ENCODE assay signal across 7 cellular contexts in genomic region chr14:105705862-105706781, GRCh38.
DNase-seq lines count a peak whose midpoint lies in the region; ATAC-seq, FAIRE-seq and TF ChIP-seq lines count a peak whose summit lies in the region.
"Not testable (repeated sequence)": the region's sequence is repeated elsewhere in the genome, so short reads cannot be mapped to it uniquely, and the experiment has no call there.

No MANE protein-coding gene starts in this region.

- RAD21 ChIA-PET in GM12878 (lab: Charles Lee; ENCODE audit: unreplicated experiment), result not testable (repeated sequence)

- peak overlapping the region; percentile 65 for H3K27ac ChIP-seq in GM12878 (ENCODE audit: control insufficient read depth, insufficient read depth)

- not testable (repeated sequence) for H3K36me3 ChIP-seq in GM12878 (ENCODE audit: control insufficient read depth in 2 of 2, insufficient read depth in 2 of 2, low read length in 1 of 2)

- SMC1A ChIA-PET in GM12878 (lab: Charles Lee; ENCODE audit: uncharacterized antibody, unreplicated experiment), result not testable (repeated sequence)

- in situ Hi-C loops in GM12878 (cut with MboI), result loop anchor here (10.0 kb wide), 2 partner anchors 121 to 569 kb away; no protein-coding TSS in a partner anchor

- not testable (repeated sequence) for H2AFZ ChIP-seq in GM12878 (ENCODE audit: control insufficient read depth, low read depth, low read length)

- DNase-seq in GM12878 (ENCODE audit: low read depth, low spot score), result not testable (repeated sequence)
- DNase-seq in mesenteric fat pad (ENCODE audit: low spot score), result peak; percentile 59

- not testable (repeated sequence) for H3K27me3 ChIP-seq in GM12878 (replicated peaks in 1 of 2; ENCODE audit: control insufficient read depth in 2 of 2, insufficient read depth in 2 of 2, low read length in 1 of 2)

- POLR2A ChIA-PET in GM12878 (lab: Charles Lee), result not testable (repeated sequence)

- not testable (repeated sequence) for FAIRE-seq in GM12878 (lab: Jason Lieb, UNC)

- CTCF ChIA-PET in GM12878 (lab: Yijun Ruan, JAX), result not testable (repeated sequence)

- peak; percentile 34; the same call in 1 of the 2 replicates for TF ChIP-seq POLR2A in Raji (IDR thresholded peaks at IDR 0.05; ENCODE audit: insufficient read depth, low read depth, low read length)
- peak; percentile 66 for TF ChIP-seq POLR2A in GM12878 (IDR thresholded peaks at IDR 0.05; ENCODE audit: low read depth, low read length)

- BruUV-seq in GM12878 (replicated peaks; lab: Mats Ljungman, UMichigan), result not testable (repeated sequence)

- not testable (repeated sequence) for H3K4me3 ChIP-seq in GM12878

- ATAC-seq in GM19324 (IDR thresholded peaks at IDR 0.05; ENCODE audit: low FRiP score, unreplicated experiment) (peak; percentile 35), GM21825 (IDR thresholded peaks at IDR 0.05; ENCODE audit: unreplicated experiment) (peak; percentile 50), HG03175 (IDR thresholded peaks at IDR 0.05; ENCODE audit: unreplicated experiment) (peak; percentile 53), GM12878 (peak; percentile 80)

- peaks cover 31% of the 10 kb centered on the region for H3K4me1 ChIP-seq in GM12878 (ENCODE audit: control insufficient read depth, insufficient read depth, low read length)

- not testable (repeated sequence) for TF ChIP-seq EP300 in GM12878 (IDR thresholded peaks at IDR 0.05; ENCODE audit: borderline replicate concordance in 1 of 2, control insufficient read depth in 1 of 2, low read depth in 2 of 2, low read length in 2 of 2)

- not testable (repeated sequence) for H3K9me3 ChIP-seq in GM12878 (replicated peaks; ENCODE audit: control insufficient read depth, insufficient read depth, low read length)

- peak overlapping the region; percentile 39; the same call in 1 of the 2 replicates for H3K9ac ChIP-seq in GM12878 (ENCODE audit: control insufficient read depth, insufficient read depth, low read length)

- H4K20me1 ChIP-seq in GM12878 (ENCODE audit: control insufficient read depth, insufficient read depth), result not testable (repeated sequence)

- intact Hi-C loops in GM12878 (cut with micrococcal nuclease; ENCODE audit: unreplicated experiment), result loop anchor here (10.0 kb wide), 1 partner anchor 569 kb away; no protein-coding TSS in a partner anchor

- TF ChIP-seq RAD21 in GM12878 (IDR thresholded peaks at IDR 0.05; ENCODE audit: insufficient read depth, low read depth, low read length), result peak; percentile 35

- peak; percentile 51 for TF ChIP-seq CTCF in GM12873 (IDR thresholded peaks at IDR 0.05; ENCODE audit: insufficient read depth, low read depth, low read length, missing control alignments)
- TF ChIP-seq CTCF in GM12878 (IDR thresholded peaks at IDR 0.05 in 2 of 3, conservative IDR thresholded peaks at IDR 0.05 in 1 of 3; ENCODE audit: control insufficient read depth in 2 of 3, extremely low read depth in 1 of 3, insufficient read depth in 1 of 3, low read depth in 3 of 3, low read length in 3 of 3), result peak; percentile 26 to 40 (median 27); a peak in 4 of 6 replicates

- H3K4me2 ChIP-seq in GM12878 (ENCODE audit: control insufficient read depth, insufficient read depth), result not testable (repeated sequence)

- WGBS in GM12878 (ENCODE audit: insufficient coverage, insufficient replicate concordance, low lambda C conversion rate, missing lambda C conversion rate), result 17% methylated on average over 7 of the region's 15 CpGs

- H3K79me2 ChIP-seq in GM12878 (ENCODE audit: control insufficient read depth, insufficient read depth, low read length), result peaks cover 32% of the 10 kb centered on the region

TF ChIP-seq in GM12878, 131 proteins besides CTCF, POLR2A, EP300 and RAD21:
- peak; percentile 53 for TF ChIP-seq TCF12 (IDR thresholded peaks at IDR 0.05; ENCODE audit: low read depth, low read length)
- TF ChIP-seq, protein P1, sequence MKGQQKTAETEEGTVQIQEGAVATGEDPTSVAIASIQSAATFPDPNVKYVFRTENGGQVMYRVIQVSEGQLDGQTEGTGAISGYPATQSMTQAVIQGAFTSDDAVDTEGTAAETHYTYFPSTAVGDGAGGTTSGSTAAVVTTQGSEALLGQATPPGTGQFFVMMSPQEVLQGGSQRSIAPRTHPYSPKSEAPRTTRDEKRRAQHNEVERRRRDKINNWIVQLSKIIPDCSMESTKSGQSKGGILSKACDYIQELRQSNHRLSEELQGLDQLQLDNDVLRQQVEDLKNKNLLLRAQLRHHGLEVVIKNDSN (IDR thresholded peaks at IDR 0.05; ENCODE audit: borderline replicate concordance, extremely low read length, insufficient read depth, low read depth, low read length), result peak; percentile 50
- peak; percentile 96 for TF ChIP-seq SMAD5 (IDR thresholded peaks at IDR 0.05; ENCODE audit: low read depth)
- TF ChIP-seq, protein P2, sequence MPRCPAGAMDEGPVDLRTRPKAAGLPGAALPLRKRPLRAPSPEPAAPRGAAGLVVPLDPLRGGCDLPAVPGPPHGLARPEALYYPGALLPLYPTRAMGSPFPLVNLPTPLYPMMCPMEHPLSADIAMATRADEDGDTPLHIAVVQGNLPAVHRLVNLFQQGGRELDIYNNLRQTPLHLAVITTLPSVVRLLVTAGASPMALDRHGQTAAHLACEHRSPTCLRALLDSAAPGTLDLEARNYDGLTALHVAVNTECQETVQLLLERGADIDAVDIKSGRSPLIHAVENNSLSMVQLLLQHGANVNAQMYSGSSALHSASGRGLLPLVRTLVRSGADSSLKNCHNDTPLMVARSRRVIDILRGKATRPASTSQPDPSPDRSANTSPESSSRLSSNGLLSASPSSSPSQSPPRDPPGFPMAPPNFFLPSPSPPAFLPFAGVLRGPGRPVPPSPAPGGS (IDR thresholded peaks at IDR 0.05; ENCODE audit: borderline replicate concordance, insufficient read depth, low read depth, low read length, poor library complexity, severe bottlenecking), result peak; percentile 56
- TF ChIP-seq CREB1 (IDR thresholded peaks at IDR 0.05; ENCODE audit: low read depth), result peak; percentile 10; the same call in 1 of the 2 replicates
- TF ChIP-seq, protein P3, sequence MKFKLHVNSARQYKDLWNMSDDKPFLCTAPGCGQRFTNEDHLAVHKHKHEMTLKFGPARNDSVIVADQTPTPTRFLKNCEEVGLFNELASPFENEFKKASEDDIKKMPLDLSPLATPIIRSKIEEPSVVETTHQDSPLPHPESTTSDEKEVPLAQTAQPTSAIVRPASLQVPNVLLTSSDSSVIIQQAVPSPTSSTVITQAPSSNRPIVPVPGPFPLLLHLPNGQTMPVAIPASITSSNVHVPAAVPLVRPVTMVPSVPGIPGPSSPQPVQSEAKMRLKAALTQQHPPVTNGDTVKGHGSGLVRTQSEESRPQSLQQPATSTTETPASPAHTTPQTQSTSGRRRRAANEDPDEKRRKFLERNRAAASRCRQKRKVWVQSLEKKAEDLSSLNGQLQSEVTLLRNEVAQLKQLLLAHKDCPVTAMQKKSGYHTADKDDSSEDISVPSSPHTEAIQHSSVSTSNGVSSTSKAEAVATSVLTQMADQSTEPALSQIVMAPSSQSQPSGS (IDR thresholded peaks at IDR 0.05; ENCODE audit: low read length), result peak; percentile 66; the same call in 1 of the 2 replicates
- 0 out of 2 replicates have a peak, but pooled peaks have one; percentile 73 for TF ChIP-seq CBX5 (IDR thresholded peaks at IDR 0.05; ENCODE audit: low read depth)
- peak; percentile 83 for TF ChIP-seq PML (IDR thresholded peaks at IDR 0.05; ENCODE audit: low read length)
- peak; percentile 26 to 76; a peak in 3 of 4 replicates for TF ChIP-seq BHLHE40 (IDR thresholded peaks at IDR 0.05; ENCODE audit: borderline replicate concordance in 1 of 2, low read depth in 2 of 2, low read length in 1 of 2)
- 0 out of 2 replicates have a peak, but pooled peaks have one; percentile 40 for TF ChIP-seq EED (IDR thresholded peaks at IDR 0.05; ENCODE audit: low read depth)
- TF ChIP-seq ZBED1 (IDR thresholded peaks at IDR 0.05; ENCODE audit: borderline replicate concordance), result peak; percentile 95
- 0 out of 2 replicates have a peak, but pooled peaks have one; percentile 28 for TF ChIP-seq MEF2A (IDR thresholded peaks at IDR 0.05; ENCODE audit: insufficient read depth, low read depth, low read length)
- TF ChIP-seq FOXM1 (IDR thresholded peaks at IDR 0.05; ENCODE audit: low read depth, low read length), result peak; percentile 49
- peak; percentile 36; the same call in 1 of the 2 replicates for TF ChIP-seq SMC3 (IDR thresholded peaks at IDR 0.05; ENCODE audit: borderline replicate concordance, low read length)
- TF ChIP-seq HDAC6 (IDR thresholded peaks at IDR 0.05; ENCODE audit: unreplicated experiment), result peak; percentile 72
- 0 out of 3 replicates have a peak, but pooled peaks of 1 of the 2 experiments have one; percentile 18 for TF ChIP-seq EGR1 (IDR thresholded peaks at IDR 0.05; ENCODE audit: borderline replicate concordance in 1 of 2, low read depth in 2 of 2, low read length in 2 of 2)
